11 cellular contexts compared by ENCODE assay signal in genomic region chr2:61759718-61760117, GRCh38.
A peak's percentile ranks its signal among the peaks of the same experiment; 100 is the strongest.
DNase-seq lines count a peak whose midpoint lies in the region; ATAC-seq and TF ChIP-seq lines count a peak whose summit lies in the region.
"Had no signal": no experiment of that assay in that cellular context is flagged by ENCODE, and none has a peak within 500 bp of the region (broad histone marks: within the 10 kb centered on the region; RNA-seq: fewer than 3 reads in every experiment).

No MANE protein-coding gene starts in this region.

- no peak for TF ChIP-seq POLR2A in sigmoid colon (IDR thresholded peaks at IDR 0.05)

- POLR2A ChIA-PET in HEK293 (lab: Yijun Ruan, JAX), result no interaction called here

- TF ChIP-seq EP300 in sigmoid colon (IDR thresholded peaks at IDR 0.05), result no peak

- H3K9ac ChIP-seq in adipocyte (ENCODE audit: low read length), result peak overlapping the region; percentile 53

- TF ChIP-seq CTCF in HEK293 (tag by site-specific recombination; IDR thresholded peaks at IDR 0.05) (no peak), foreskin fibroblast (IDR thresholded peaks at IDR 0.05; ENCODE audit: low read depth, low read length) (no peak), sigmoid colon (IDR thresholded peaks at IDR 0.05) (no peak)

- H3K4me3 ChIP-seq in HEK293 (ENCODE audit: low read depth, low read length) (no peak overlapping the region), adipocyte (ENCODE audit: low read length) (peak overlapping the region; percentile 42), foreskin fibroblast (ENCODE audit: low read depth in 1 of 2, low read length in 2 of 2) (no peak overlapping the region), sigmoid colon (no peak overlapping the region)
- H3K4me3 ChIP-seq: vagina had no signal

- no peaks in the 10 kb centered on the region for H3K36me3 ChIP-seq in HEK293 (ENCODE audit: control insufficient read depth in 2 of 2, insufficient read depth in 1 of 2, low read length in 2 of 2)
- no peaks in the 10 kb centered on the region for H3K36me3 ChIP-seq in adipocyte (ENCODE audit: control insufficient read depth, insufficient read depth, low read length, severe bottlenecking)
- H3K36me3 ChIP-seq in sigmoid colon, result no peaks in the 10 kb centered on the region
- H3K36me3 ChIP-seq: vagina had no signal

- H3K27me3 ChIP-seq in adipocyte (replicated peaks; ENCODE audit: control insufficient read depth, insufficient read depth, low read length) (no peaks in the 10 kb centered on the region), sigmoid colon (no peaks in the 10 kb centered on the region)
- H3K27me3 ChIP-seq: vagina had no signal

- no peaks in the 10 kb centered on the region for H3K9me3 ChIP-seq in HEK293 (ENCODE audit: control insufficient read depth, insufficient read depth, low read depth, low read length)
- H3K9me3 ChIP-seq in adipocyte (ENCODE audit: control insufficient read depth, low read length), result peaks cover 10% of the 10 kb centered on the region
- H3K9me3 ChIP-seq in sigmoid colon, result no peaks in the 10 kb centered on the region
- H3K9me3 ChIP-seq: vagina had no signal

- no peak for ATAC-seq in GM19324 (IDR thresholded peaks at IDR 0.05; ENCODE audit: low FRiP score, unreplicated experiment)
- ATAC-seq: naive thymus-derived CD4-positive, alpha-beta T cell had no signal

- peak; percentile 24 for DNase-seq in 8988T
- peak; percentile 83 for DNase-seq in adipocyte (ENCODE audit: low read depth)
- DNase-seq in foreskin fibroblast, result peak; percentile 62 to 82
- no peak for DNase-seq in sigmoid colon
- DNase-seq in DMS153 treated with DMSO at 0.1 percent for 48 hours (lab: John Stamatoyannopoulos, UW; ENCODE audit: unreplicated experiment), result no peak
- DNase-seq in DMS79 (lab: John Stamatoyannopoulos, UW), result no peak
- DNase-seq: naive thymus-derived CD4-positive, alpha-beta T cell; NCI-H2227 treated with DMSO at 0.1 percent for 48 hours had no signal

- H3K4me1 ChIP-seq in HEK293 (ENCODE audit: control insufficient read depth, insufficient read depth, low read length) (no peaks in the 10 kb centered on the region), adipocyte (ENCODE audit: control insufficient read depth, insufficient read depth, low read length) (peaks cover 26% of the 10 kb centered on the region), sigmoid colon (peaks cover 0 to 12% (median 5%) of the 10 kb centered on the region in 4 donors)

- intact Hi-C loops in sigmoid colon (cut with DNase I), result loop anchor here (5.0 to 10.0 kb wide), 2 partner anchors 287 to 615 kb away; partner anchors contain the start of gene USP34

- CTCF ChIA-PET in HEK293 (lab: Yijun Ruan, JAX), result no interaction called here

- WGBS in sigmoid colon, 2 donors, result 76 to 81% methylated on average over 2 of the region's 2 CpGs

- H3K27ac ChIP-seq in HEK293 (ENCODE audit: extremely low read depth, low read depth, low read length) (no peak overlapping the region), sigmoid colon (no peak overlapping the region)
- H3K27ac ChIP-seq: vagina had no signal

TF ChIP-seq in HEK293, 187 proteins besides CTCF, POLR2A, EP300 and RAD21:
- TF ChIP-seq SP7 (tag by site-specific recombination; IDR thresholded peaks at IDR 0.05) (no peak), SALL2 (tag by site-specific recombination; IDR thresholded peaks at IDR 0.05; ENCODE audit: borderline replicate concordance) (no peak), ZEB2 (tag by site-specific recombination; IDR thresholded peaks at IDR 0.05) (0 out of 2 replicates have a peak, but pooled peaks have one; percentile 26), ZBTB10 (tag by site-specific recombination; IDR thresholded peaks at IDR 0.05) (no peak)

Comparison
In these comparisons a context has a peak if more than half of its experiments do, and no peak if none do; other contexts are left out.
1. DNase-seq: peak in 8988T (single experiment), adipocyte (single experiment) and foreskin fibroblast (2 of 2); none in sigmoid colon (single experiment), DMS153 treated with DMSO at 0.1 percent for 48 hours (single experiment) and DMS79 (single experiment).